ENCODE assay signal across 26 cellular contexts in the genomic region with DNA sequence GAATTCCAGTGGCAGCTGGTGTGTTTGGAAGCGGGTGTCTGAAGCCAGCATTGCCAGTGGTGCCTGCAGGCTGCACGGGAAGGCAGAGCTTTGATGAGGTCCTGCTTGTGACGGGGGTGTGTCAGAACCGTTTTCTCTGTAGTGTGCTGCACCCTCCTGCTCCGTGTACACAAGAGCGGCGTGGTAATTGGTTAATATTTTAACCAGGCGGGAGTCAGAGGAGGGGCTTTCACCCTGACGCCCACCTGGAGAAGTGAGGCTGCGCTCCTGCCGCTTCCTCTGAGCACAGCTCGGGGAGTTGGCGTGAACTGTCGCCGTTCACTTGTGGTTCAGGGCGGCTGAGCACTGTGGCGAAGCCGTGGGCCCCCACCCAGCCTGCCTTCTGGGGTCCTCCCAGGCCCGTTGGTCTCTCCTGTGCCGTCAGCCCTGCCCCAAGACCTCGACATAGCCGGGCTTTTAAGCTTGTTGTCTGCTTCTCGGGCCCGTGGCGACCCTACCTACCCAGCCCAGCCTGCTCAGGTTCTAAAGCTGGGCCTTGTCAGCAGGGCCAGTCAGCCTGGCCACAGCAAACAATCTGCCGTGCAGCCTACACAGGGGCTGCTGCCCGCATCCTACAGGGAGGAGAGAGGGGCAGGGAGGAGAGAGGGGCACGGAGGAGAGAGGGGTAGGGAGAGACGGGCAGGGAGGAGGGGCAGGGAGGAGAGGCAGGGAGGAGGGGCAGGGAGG. TPM values are rescaled to one million over a fixed set of nuclear protein-coding genes. Genes with fewer than 3 reads are reported as not detected.
DNase-seq lines count a peak whose midpoint lies in the region; ATAC-seq, FAIRE-seq and TF ChIP-seq lines count a peak whose summit lies in the region.
"Had no signal": no experiment of that assay in that cellular context is flagged by ENCODE, and none has a peak within 500 bp of the region (broad histone marks: within the 10 kb centered on the region; RNA-seq: fewer than 3 reads in every experiment).

No MANE protein-coding gene starts in this region.

- no peak overlapping the region for H2AFZ ChIP-seq in neuronal stem cell (ENCODE audit: low read length)

- H3K4me1 Mint-ChIP-seq in natural killer cell, result peaks cover 0 to 4% of the 10 kb centered on the region in 2 donors
- peaks cover 0 to 2% of the 10 kb centered on the region in 2 donors for H3K4me1 Mint-ChIP-seq in natural killer cell treated with Interleukin-12 subunit alpha and Interleukin-12 subunit beta and Interleukin-15 and Interleukin-18, amount 100 ng/mL, for 72 hours (ENCODE audit: low read depth in 2 of 2)
- H3K4me1 Mint-ChIP-seq: activated CD4-positive, alpha-beta T cell treated with anti-CD3 and anti-CD28 coated beads, Interleukin-2, amount 10 ng/mL, durations not matched to agents 7 days and 5 days; activated naive CD8-positive, alpha-beta T cell treated with anti-CD3 and anti-CD28 coated beads, Interleukin-2, amount 10 ng/mL, durations not matched to agents 7 days and 5 days; CD14-positive monocyte; stimulated activated naive CD8-positive, alpha-beta T cell treated with anti-CD3 and anti-CD28 coated beads, Interleukin-15, amount 100 ng/mL, for 72 hours had no signal

- no peak overlapping the region for H2BK12ac ChIP-seq in neuronal stem cell (ENCODE audit: low read length)

- H3K9me3 ChIP-seq in neuronal stem cell (replicated peaks in 1 of 2; ENCODE audit: control insufficient read depth in 2 of 2, insufficient read depth in 1 of 2, low read depth in 1 of 2, low read length in 2 of 2) (peaks cover 0 to 2% of the 10 kb centered on the region in 2 donors), suprapubic skin (no peaks in the 10 kb centered on the region)
- H3K9me3 ChIP-seq: uterus had no signal

- H3K79me1 ChIP-seq in neuronal stem cell (ENCODE audit: low read depth, low read length), result peaks cover 2% of the 10 kb centered on the region

- no peak for TF ChIP-seq POLR2A in suprapubic skin (IDR thresholded peaks at IDR 0.05)

- no peak overlapping the region for H3K23ac ChIP-seq in neuronal stem cell (ENCODE audit: low read depth, low read length, poor library complexity)

- H3K18ac ChIP-seq in neuronal stem cell (ENCODE audit: low read length), result peak overlapping the region; percentile 90

- H3K36me3 ChIP-seq in neuronal stem cell (replicated peaks in 1 of 2; ENCODE audit: control insufficient read depth in 2 of 2, insufficient read depth in 2 of 2, low read length in 2 of 2) (peaks cover 0 to 1% of the 10 kb centered on the region in 2 donors), suprapubic skin (peaks cover 35% of the 10 kb centered on the region)
- H3K36me3 ChIP-seq: uterus had no signal

- TF ChIP-seq EP300 in suprapubic skin (IDR thresholded peaks at IDR 0.05), result no peak

- DNase-seq in natural killer cell (no peak), caudate nucleus (lab: John Stamatoyannopoulos, UW) (peak in 4 of 61 donors; percentile 27 to 59 (median 46)), neuronal stem cell (ENCODE audit: low spot score) (no peak), suprapubic skin (ENCODE audit: low spot score in 2 of 2) (no peak), urothelium cell line (ENCODE audit: low spot score) (no peak)
- no peak for DNase-seq in natural killer cell treated with Interleukin-12 subunit alpha and Interleukin-12 subunit beta and Interleukin-15 and Interleukin-18, amount 100 ng/mL, for 72 hours (ENCODE audit: low spot score)
- DNase-seq: activated CD4-positive, alpha-beta T cell treated with anti-CD3 and anti-CD28 coated beads, Interleukin-2, amount 10 ng/mL, durations not matched to agents 7 days and 5 days; activated naive CD8-positive, alpha-beta T cell treated with anti-CD3 and anti-CD28 coated beads, Interleukin-2, amount 10 ng/mL, durations not matched to agents 7 days and 5 days; GOT3; Karpas-422; left ventricle myocardium superior; NCI-H2081 treated with DMSO at 0.1 percent for 48 hours; NCI-H526 treated with DMSO at 0.1 percent for 48 hours; Right ventricle myocardium superior; spleen; stimulated activated CD4-positive, alpha-beta T cell treated with anti-CD3 and anti-CD28 coated beads, Interleukin-4, amount 100 ng/mL, for 24 hours; stimulated activated naive CD8-positive, alpha-beta T cell treated with anti-CD3 and anti-CD28 coated beads, Interleukin-15, amount 100 ng/mL, for 72 hours; uterus had no signal

- TF ChIP-seq CTCF in natural killer cell (IDR thresholded peaks at IDR 0.05) (no peak), suprapubic skin (IDR thresholded peaks at IDR 0.05) (no peak)

- peak overlapping the region; percentile 75 for H2AK5ac ChIP-seq in neuronal stem cell (ENCODE audit: low read depth, low read length)

- peak overlapping the region; percentile 25 for H3K4me3 Mint-ChIP-seq in natural killer cell
- no peak overlapping the region for H3K4me3 Mint-ChIP-seq in natural killer cell treated with Interleukin-12 subunit alpha and Interleukin-12 subunit beta and Interleukin-15 and Interleukin-18, amount 100 ng/mL, for 72 hours
- H3K4me3 Mint-ChIP-seq: activated CD4-positive, alpha-beta T cell treated with anti-CD3 and anti-CD28 coated beads, Interleukin-2, amount 10 ng/mL, durations not matched to agents 7 days and 5 days; activated naive CD8-positive, alpha-beta T cell treated with anti-CD3 and anti-CD28 coated beads, Interleukin-2, amount 10 ng/mL, durations not matched to agents 7 days and 5 days; brain; CD14-positive monocyte; stimulated activated naive CD8-positive, alpha-beta T cell treated with anti-CD3 and anti-CD28 coated beads, Interleukin-15, amount 100 ng/mL, for 72 hours had no signal

- H2BK15ac ChIP-seq in neuronal stem cell (ENCODE audit: low read length), result no peak overlapping the region

- no peak overlapping the region for H3K9ac ChIP-seq in neuronal stem cell (ENCODE audit: low read depth, low read length, poor library complexity)

- H3K27ac ChIP-seq in caudate nucleus (ENCODE audit: low read depth, low read length) (peak overlapping the region; percentile 94), neuronal stem cell (replicated peaks; ENCODE audit: low read length) (no peak overlapping the region), suprapubic skin (no peak overlapping the region)
- H3K27ac ChIP-seq: spleen, uterus had no signal

- H2BK5ac ChIP-seq in neuronal stem cell (ENCODE audit: low read length), result no peak overlapping the region

- H3K4me1 ChIP-seq in neuronal stem cell (ENCODE audit: control insufficient read depth in 2 of 2, insufficient read depth in 1 of 2, low read depth in 1 of 2, low read length in 2 of 2) (peaks cover 0 to 4% of the 10 kb centered on the region in 2 donors), suprapubic skin (no peaks in the 10 kb centered on the region)
- H3K4me1 ChIP-seq: spleen, uterus had no signal

- H3K27ac Mint-ChIP-seq in natural killer cell, result no peak overlapping the region
- H3K27ac Mint-ChIP-seq in natural killer cell treated with Interleukin-12 subunit alpha and Interleukin-12 subunit beta and Interleukin-15 and Interleukin-18, amount 100 ng/mL, for 72 hours, result peak overlapping the region in 1 of 2 donors; percentile 53
- H3K27ac Mint-ChIP-seq: activated CD4-positive, alpha-beta T cell treated with anti-CD3 and anti-CD28 coated beads, Interleukin-2, amount 10 ng/mL, durations not matched to agents 7 days and 5 days; activated naive CD8-positive, alpha-beta T cell treated with anti-CD3 and anti-CD28 coated beads, Interleukin-2, amount 10 ng/mL, durations not matched to agents 7 days and 5 days had no signal

- no peaks in the 10 kb centered on the region for H3K9me3 Mint-ChIP-seq in natural killer cell
- H3K9me3 Mint-ChIP-seq in natural killer cell treated with Interleukin-12 subunit alpha and Interleukin-12 subunit beta and Interleukin-15 and Interleukin-18, amount 100 ng/mL, for 72 hours, result no peaks in the 10 kb centered on the region
- H3K9me3 Mint-ChIP-seq: stimulated activated naive CD8-positive, alpha-beta T cell treated with anti-CD3 and anti-CD28 coated beads, Interleukin-15, amount 100 ng/mL, for 72 hours had no signal

- FAIRE-seq in urothelium cell line (lab: Jason Lieb, UNC), result no peak
- FAIRE-seq: colon had no signal

- H3K36me3 Mint-ChIP-seq in natural killer cell, result no peaks in the 10 kb centered on the region
- H3K36me3 Mint-ChIP-seq in natural killer cell treated with Interleukin-12 subunit alpha and Interleukin-12 subunit beta and Interleukin-15 and Interleukin-18, amount 100 ng/mL, for 72 hours, result no peaks in the 10 kb centered on the region

- H3K4me3 ChIP-seq in neuronal stem cell (ENCODE audit: low read length in 2 of 2) (no peak overlapping the region), suprapubic skin (no peak overlapping the region)
- H3K4me3 ChIP-seq: spleen, uterus had no signal

- no peak overlapping the region for H3K4ac ChIP-seq in neuronal stem cell (ENCODE audit: low read length)

- H4K91ac ChIP-seq in neuronal stem cell (ENCODE audit: low read depth, low read length, poor library complexity), result no peak overlapping the region

- H3K27me3 Mint-ChIP-seq in natural killer cell (ENCODE audit: low read depth in 2 of 2), result no peaks in the 10 kb centered on the region
- H3K27me3 Mint-ChIP-seq in natural killer cell treated with Interleukin-12 subunit alpha and Interleukin-12 subunit beta and Interleukin-15 and Interleukin-18, amount 100 ng/mL, for 72 hours, result no peaks in the 10 kb centered on the region
- H3K27me3 Mint-ChIP-seq: activated CD4-positive, alpha-beta T cell treated with anti-CD3 and anti-CD28 coated beads, Interleukin-2, amount 10 ng/mL, durations not matched to agents 7 days and 5 days; activated naive CD8-positive, alpha-beta T cell treated with anti-CD3 and anti-CD28 coated beads, Interleukin-2, amount 10 ng/mL, durations not matched to agents 7 days and 5 days; brain; stimulated activated naive CD8-positive, alpha-beta T cell treated with anti-CD3 and anti-CD28 coated beads, Interleukin-15, amount 100 ng/mL, for 72 hours had no signal

- no CpG with 5 or more reads among the region's 29 CpGs for WGBS in neuronal stem cell (ENCODE audit: extremely low coverage in 2 of 2, insufficient read length in 2 of 2, insufficient replicate concordance in 1 of 2), 2 donors
- WGBS in suprapubic skin, result 75% methylated on average over 29 of the region's 29 CpGs

- H2BK120ac ChIP-seq in neuronal stem cell (ENCODE audit: low read depth, low read length), result no peak overlapping the region

- intact Hi-C loops in natural killer cell (cut with micrococcal nuclease), result no loop called here

- ATAC-seq in natural killer cell (peak in 1 of 3 donors; percentile 35), GM21825 (IDR thresholded peaks at IDR 0.05; ENCODE audit: unreplicated experiment) (no peak), GM19023 (IDR thresholded peaks at IDR 0.05; ENCODE audit: unreplicated experiment) (no peak)
- ATAC-seq in natural killer cell treated with Interleukin-12 subunit alpha and Interleukin-12 subunit beta and Interleukin-15 and Interleukin-18, amount 100 ng/mL, for 72 hours, result no peak

- H4K8ac ChIP-seq in neuronal stem cell (ENCODE audit: low read depth, low read length), result no peak overlapping the region

- H3K4me2 ChIP-seq in neuronal stem cell (ENCODE audit: insufficient read depth, low read length, poor library complexity, severe bottlenecking), result no peak overlapping the region

- no peaks in the 10 kb centered on the region for H3K27me3 ChIP-seq in neuronal stem cell (ENCODE audit: control insufficient read depth in 3 of 3, insufficient read depth in 3 of 3, low read depth in 1 of 3, low read length in 3 of 3)
- no peaks in the 10 kb centered on the region for H3K27me3 ChIP-seq in suprapubic skin
- H3K27me3 ChIP-seq: spleen, uterus had no signal

- no peak overlapping the region for H3K14ac ChIP-seq in neuronal stem cell (ENCODE audit: low read length)

RNA-seq across cellular contexts. Expression of a gene that starts 11.6 kb away (rescaled TPM):
- total RNA-seq in natural killer cell (not detected), suprapubic skin (not detected)
- not detected for total RNA-seq in natural killer cell treated with Interleukin-12 subunit alpha and Interleukin-12 subunit beta and Interleukin-15 and Interleukin-18, amount 100 ng/mL, for 72 hours
- 0.08 TPM for polyA plus RNA-seq in neuronal stem cell (2013, experiment 1 of 2)
- 0.06 TPM for polyA plus RNA-seq in neuronal stem cell (2013, experiment 2 of 2)
- total RNA-seq: activated CD4-positive, alpha-beta T cell treated with anti-CD3 and anti-CD28 coated beads, Interleukin-2, amount 10 ng/mL, durations not matched to agents 7 days and 5 days; activated naive CD8-positive, alpha-beta T cell treated with anti-CD3 and anti-CD28 coated beads, Interleukin-2, amount 10 ng/mL, durations not matched to agents 7 days and 5 days; HT1080; left ventricle myocardium superior; OCI-LY7; Right ventricle myocardium superior; spleen; T-helper 1 cell treated with Interleukin-12 subunit alpha and Interleukin-12 subunit beta and Interleukin-4 antibody, amounts not matched to agents 30 ng/mL and 1 ng/mL, for 36 hours had no signal
- polyA plus RNA-seq: CD14-positive monocyte had no signal
